Comparison of ENCODE assay signal across 23 cellular contexts in the genomic region with DNA sequence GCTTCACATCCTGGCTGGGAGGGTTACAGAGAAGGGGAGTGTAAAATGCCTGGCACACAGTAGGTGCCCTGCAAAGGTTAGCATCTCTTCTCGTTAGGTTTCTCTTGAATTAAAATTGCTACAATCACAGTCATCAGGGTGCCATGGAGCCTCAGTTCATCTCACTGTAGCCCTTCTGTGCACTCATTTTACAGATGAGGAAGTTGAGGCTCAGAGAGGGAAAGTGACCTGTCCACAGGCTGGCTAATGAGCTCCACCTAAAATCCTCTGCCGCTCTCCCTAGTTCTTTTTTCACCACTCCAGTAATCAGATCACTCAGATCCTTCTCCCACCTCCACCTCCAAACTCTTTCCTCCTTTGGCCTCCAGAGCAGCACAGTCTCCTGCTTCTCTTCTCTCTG. TPM values are rescaled to one million over a fixed set of nuclear protein-coding genes. Genes with fewer than 3 reads are reported as not detected.
DNase-seq lines count a peak whose midpoint lies in the region; ATAC-seq and TF ChIP-seq lines count a peak whose summit lies in the region.
"Had no signal": no experiment of that assay in that cellular context is flagged by ENCODE, and none has a peak within 500 bp of the region (broad histone marks: within the 10 kb centered on the region; RNA-seq: fewer than 3 reads in every experiment).

No MANE protein-coding gene starts in this region.

- H3K36me3 Mint-ChIP-seq in CD8-positive, alpha-beta T cell = peaks cover under 1% of the 10 kb centered on the region
- H3K36me3 Mint-ChIP-seq in activated T-helper 17 cell treated with anti-CD3 and anti-CD28 coated beads, Interleukin-2, amount 50 U/mL, for 72 hours (ENCODE audit: low read depth) = no peaks in the 10 kb centered on the region
- H3K36me3 Mint-ChIP-seq in naive thymus-derived CD4-positive, alpha-beta T cell = peaks cover 0 to 4% (median 0%) of the 10 kb centered on the region in 5 donors

- no peaks in the 10 kb centered on the region for H4K20me1 ChIP-seq in BLaER1

- peaks cover 24% of the 10 kb centered on the region for H3K4me1 ChIP-seq in BLaER1
- peaks cover 67% of the 10 kb centered on the region for H3K4me1 ChIP-seq in CD8-positive, alpha-beta T cell (ENCODE audit: insufficient read depth, low read length)
- peaks cover 41 to 58% of the 10 kb centered on the region in 2 donors for H3K4me1 ChIP-seq in naive thymus-derived CD4-positive, alpha-beta T cell (ENCODE audit: control insufficient read depth in 2 of 2, insufficient read depth in 2 of 2, low read length in 2 of 2)

- H3K4me1 Mint-ChIP-seq in CD8-positive, alpha-beta T cell (ENCODE audit: low read depth) = peaks cover 62% of the 10 kb centered on the region
- H3K4me1 Mint-ChIP-seq in activated T-helper 17 cell treated with anti-CD3 and anti-CD28 coated beads, Interleukin-2, amount 50 U/mL, for 72 hours = peaks cover 18% of the 10 kb centered on the region
- peaks cover 48 to 75% (median 61%) of the 10 kb centered on the region in 7 donors for H3K4me1 Mint-ChIP-seq in naive thymus-derived CD4-positive, alpha-beta T cell

- H3K9me3 Mint-ChIP-seq in CD8-positive, alpha-beta T cell = no peaks in the 10 kb centered on the region
- H3K9me3 Mint-ChIP-seq in activated T-helper 17 cell treated with anti-CD3 and anti-CD28 coated beads, Interleukin-2, amount 50 U/mL, for 72 hours = no peaks in the 10 kb centered on the region
- no peaks in the 10 kb centered on the region for H3K9me3 Mint-ChIP-seq in naive thymus-derived CD4-positive, alpha-beta T cell

- DNase-seq in CD8-positive, alpha-beta T cell = no peak
- no peak for DNase-seq in naive thymus-derived CD4-positive, alpha-beta T cell
- DNase-seq in medulla oblongata (ENCODE audit: extremely low spot score) (no peak), foreskin melanocyte (no peak), ecto neural progenitor cell (ENCODE audit: low spot score) (no peak)
- DNase-seq: activated naive CD4-positive, alpha-beta T cell treated with anti-CD3 and anti-CD28 coated beads, Interleukin-2, amount 50 U/mL, for 16 hours; body of pancreas; DMS 273 treated with DMSO at 0.1 percent for 48 hours; GF-D8; Kasumi-1; kidney glomerular epithelial cell; NCI-H1105 treated with DMSO at 0.1 percent for 48 hours; NCI-H526; nucleus accumbens; stimulated activated CD4-positive, alpha-beta T cell treated with anti-CD3 and anti-CD28 coated beads, Interleukin-2, amount 100 ng/mL, for 48 hours; WERI-Rb-1 had no signal

- peak overlapping the region; percentile 65 for H3K27ac ChIP-seq in BLaER1
- H3K27ac ChIP-seq in CD8-positive, alpha-beta T cell (ENCODE audit: low read depth, low read length) = peak overlapping the region; percentile 39
- H3K27ac ChIP-seq in naive thymus-derived CD4-positive, alpha-beta T cell (ENCODE audit: low read depth, low read length) = peak overlapping the region; percentile 58
- H3K27ac ChIP-seq: body of pancreas, coronary artery, WERI-Rb-1 had no signal

- peak overlapping the region; percentile 68 for H3K4me2 ChIP-seq in BLaER1

- H3K27me3 Mint-ChIP-seq in CD8-positive, alpha-beta T cell (ENCODE audit: low read depth) = no peaks in the 10 kb centered on the region
- no peaks in the 10 kb centered on the region for H3K27me3 Mint-ChIP-seq in activated T-helper 17 cell treated with anti-CD3 and anti-CD28 coated beads, Interleukin-2, amount 50 U/mL, for 72 hours
- peaks cover 0 to 2% (median 0%) of the 10 kb centered on the region in 5 donors for H3K27me3 Mint-ChIP-seq in naive thymus-derived CD4-positive, alpha-beta T cell

- H3K36me3 ChIP-seq in BLaER1 = no peaks in the 10 kb centered on the region
- H3K36me3 ChIP-seq in CD8-positive, alpha-beta T cell (ENCODE audit: insufficient read depth, low read length) = no peaks in the 10 kb centered on the region
- H3K36me3 ChIP-seq in naive thymus-derived CD4-positive, alpha-beta T cell (ENCODE audit: control insufficient read depth in 2 of 3, insufficient read depth in 3 of 3, low read length in 3 of 3) = no peaks in the 10 kb centered on the region
- H3K36me3 ChIP-seq: WERI-Rb-1 had no signal

- H3K27ac Mint-ChIP-seq in CD8-positive, alpha-beta T cell = peak overlapping the region; percentile 88
- H3K27ac Mint-ChIP-seq in activated T-helper 17 cell treated with anti-CD3 and anti-CD28 coated beads, Interleukin-2, amount 50 U/mL, for 72 hours = peak overlapping the region; percentile 70
- peak overlapping the region in 8 of 9 donors; percentile 72 to 93 (median 86) for H3K27ac Mint-ChIP-seq in naive thymus-derived CD4-positive, alpha-beta T cell

- CTCF ChIA-PET in CD8-positive, alpha-beta T cell (lab: Charles Lee) = interaction anchor here (1.5 to 12.5 kb wide), 5 partner anchors 10 to 54 kb away, joined by 4 to 108 read pairs (median 6); partner anchors contain the start of genes AHDC1 and IFI6
- CTCF ChIA-PET in naive thymus-derived CD4-positive, alpha-beta T cell (lab: Charles Lee) = interaction anchor here (0.9 to 18.3 kb wide), 4 partner anchors 9 to 49 kb away, joined by 3 to 378 read pairs (median 8); partner anchors contain the start of gene IFI6

- no peak for ATAC-seq in CD8-positive, alpha-beta T cell
- ATAC-seq in activated T-helper 17 cell treated with anti-CD3 and anti-CD28 coated beads, Interleukin-2, amount 50 U/mL, for 72 hours (replicated peaks) = no peak
- ATAC-seq in naive thymus-derived CD4-positive, alpha-beta T cell = no peak
- no peak for ATAC-seq in GM21390 (IDR thresholded peaks at IDR 0.05; ENCODE audit: unreplicated experiment)
- ATAC-seq: body of pancreas, GM12878, Right ventricle myocardium inferior, sciatic nerve had no signal

- peak overlapping the region; percentile 58 for H3K4me3 Mint-ChIP-seq in CD8-positive, alpha-beta T cell
- H3K4me3 Mint-ChIP-seq in activated T-helper 17 cell treated with anti-CD3 and anti-CD28 coated beads, Interleukin-2, amount 50 U/mL, for 72 hours = peak overlapping the region; percentile 50
- peak overlapping the region in 7 of 10 donors; percentile 16 to 74 (median 49) for H3K4me3 Mint-ChIP-seq in naive thymus-derived CD4-positive, alpha-beta T cell

- H3K4me3 ChIP-seq in BLaER1 = no peak overlapping the region
- no peak overlapping the region for H3K4me3 ChIP-seq in CD8-positive, alpha-beta T cell (ENCODE audit: low read depth, low read length)
- peak overlapping the region; percentile 36 for H3K4me3 ChIP-seq in naive thymus-derived CD4-positive, alpha-beta T cell (ENCODE audit: low read length)
- H3K4me3 ChIP-seq: body of pancreas, coronary artery, GM12878 had no signal

- POLR2A ChIA-PET in CD8-positive, alpha-beta T cell (lab: Charles Lee) = interaction anchor here (0.6 to 2.0 kb wide), 5 partner anchors 8 to 96 kb away, joined by 3 to 6 read pairs (median 3); no protein-coding TSS in a partner anchor
- POLR2A ChIA-PET in naive thymus-derived CD4-positive, alpha-beta T cell (lab: Charles Lee) = interaction anchor here (2.5 to 18.4 kb wide), 2 partner anchors 12 to 48 kb away, joined by 11 to 338 read pairs; partner anchors contain the start of gene IFI6

- no peak for TF ChIP-seq CTCF in CD8-positive, alpha-beta T cell (IDR thresholded peaks at IDR 0.05)

- no peaks in the 10 kb centered on the region for H3K27me3 ChIP-seq in BLaER1
- H3K27me3 ChIP-seq in CD8-positive, alpha-beta T cell (ENCODE audit: insufficient read depth, low read length) = no peaks in the 10 kb centered on the region
- H3K27me3 ChIP-seq in naive thymus-derived CD4-positive, alpha-beta T cell (ENCODE audit: control insufficient read depth in 2 of 2, insufficient read depth in 2 of 2, low read length in 2 of 2) = no peaks in the 10 kb centered on the region
- H3K27me3 ChIP-seq: body of pancreas had no signal

- intact Hi-C loops in CD8-positive, alpha-beta T cell (cut with DNase I, micrococcal nuclease) = no loop called here
- intact Hi-C loops in naive thymus-derived CD4-positive, alpha-beta T cell (cut with micrococcal nuclease) = no loop called here

- no peaks in the 10 kb centered on the region for H3K9me3 ChIP-seq in BLaER1
- no peaks in the 10 kb centered on the region for H3K9me3 ChIP-seq in CD8-positive, alpha-beta T cell (ENCODE audit: low read length)
- H3K9me3 ChIP-seq in naive thymus-derived CD4-positive, alpha-beta T cell (ENCODE audit: control insufficient read depth in 2 of 3, low read length in 3 of 3) = no peaks in the 10 kb centered on the region
- H3K9me3 ChIP-seq: body of pancreas had no signal

- H3K9ac ChIP-seq in BLaER1 = peak overlapping the region; percentile 32; the same call in 1 of the 2 replicates

RNA-seq across cellular contexts. Expression of gene AHDC1, which starts 13.5 kb away (rescaled TPM):
- 10 to 100 TPM; 19.5 to 21.1 TPM for total RNA-seq in CD8-positive, alpha-beta T cell
- total RNA-seq in activated T-helper 17 cell treated with anti-CD3 and anti-CD28 coated beads, Interleukin-2, amount 50 U/mL, for 72 hours = 10 to 100 TPM; 13.3 to 22.3 TPM
- total RNA-seq in naive thymus-derived CD4-positive, alpha-beta T cell = 10 to 100 TPM; 18.4 to 38.8 (median 21.3) TPM
- polyA plus RNA-seq in naive thymus-derived CD4-positive, alpha-beta T cell = 1 to 10 TPM in 1 of 2 donors, under 1 TPM in 1; 0.90 to 2.0 TPM

RNA-seq across cellular contexts. Expression of gene FGR, which starts 17.6 kb away (rescaled TPM):
- 1 to 10 TPM; 1.4 to 2.5 TPM for total RNA-seq in CD8-positive, alpha-beta T cell
- total RNA-seq in activated T-helper 17 cell treated with anti-CD3 and anti-CD28 coated beads, Interleukin-2, amount 50 U/mL, for 72 hours = 1 to 10 TPM in 1 of 2 donors, not detected in 1; 1.2 TPM
- total RNA-seq in naive thymus-derived CD4-positive, alpha-beta T cell = 100 to 1,000 TPM in 1 of 5 experiments, 10 to 100 TPM in 1, 1 to 10 TPM in 2, under 1 TPM in 1; 0.15 to 246 (median 1.9) TPM
- polyA plus RNA-seq in naive thymus-derived CD4-positive, alpha-beta T cell = under 1 TPM; 0.70 to 0.72 TPM

RNA-seq across cellular contexts. Expression of gene IFI6, which starts 54.6 kb away (rescaled TPM):
- 10 to 100 TPM; 24.8 to 25.1 TPM for total RNA-seq in CD8-positive, alpha-beta T cell
- total RNA-seq in activated T-helper 17 cell treated with anti-CD3 and anti-CD28 coated beads, Interleukin-2, amount 50 U/mL, for 72 hours = 10 to 100 TPM; 32.3 to 43.7 TPM
- total RNA-seq in naive thymus-derived CD4-positive, alpha-beta T cell = 100 to 1,000 TPM in 1 of 5 experiments, 10 to 100 TPM in 4; 24.7 to 266 (median 33.2) TPM
- 100 to 1,000 TPM; 166 to 186 TPM for polyA plus RNA-seq in naive thymus-derived CD4-positive, alpha-beta T cell
